Comparison of ENCODE assay signal across 1 cellular context in genomic region chr6:35742842-35743241, GRCh38.
TF ChIP-seq lines count a peak whose summit lies in the region.

No MANE protein-coding gene starts in this region.

TF ChIP-seq in HepG2, 621 proteins besides CTCF, POLR2A, EP300 and RAD21 (continued from another document and continues in another):
- TF ChIP-seq ZNF318 (CRISPR knock-in tag; IDR thresholded peaks at IDR 0.05) (no peak), MIER3 (CRISPR knock-in tag; IDR thresholded peaks at IDR 0.05; ENCODE audit: borderline replicate concordance) (no peak), TFE3 (CRISPR knock-in tag; IDR thresholded peaks at IDR 0.05) (no peak), ZNF362 (CRISPR knock-in tag; IDR thresholded peaks at IDR 0.05; ENCODE audit: borderline replicate concordance) (no peak; the same call in 1 of the 2 replicates), FOXA3 (CRISPR knock-in tag; IDR thresholded peaks at IDR 0.05) (no peak), RCOR2 (CRISPR knock-in tag; IDR thresholded peaks at IDR 0.05) (no peak), SRF (IDR thresholded peaks at IDR 0.05; ENCODE audit: low read depth, low read length) (no peak), HOXD1 (CRISPR knock-in tag; IDR thresholded peaks at IDR 0.05) (no peak; the same call in 1 of the 2 replicates), HNF4G (IDR thresholded peaks at IDR 0.05; ENCODE audit: borderline replicate concordance, low read depth, low read length) (no peak), HNF4G (CRISPR knock-in tag; IDR thresholded peaks at IDR 0.05; ENCODE audit: borderline replicate concordance, low read depth) (no peak), ZBTB2 (CRISPR knock-in tag; IDR thresholded peaks at IDR 0.05; ENCODE audit: low read depth) (no peak), KLF11 (CRISPR knock-in tag; IDR thresholded peaks at IDR 0.05) (no peak), ZNF724P (CRISPR knock-in tag; IDR thresholded peaks at IDR 0.05; ENCODE audit: borderline replicate concordance) (no peak), TAF15 (IDR thresholded peaks at IDR 0.05; ENCODE audit: low read depth, low read length, poor library complexity, severe bottlenecking) (no peak), HNRNPH1 (optimal IDR thresholded peaks at IDR 0.05; ENCODE audit: low read depth, low read length) (no peak), ZNF850 (CRISPR knock-in tag; conservative IDR thresholded peaks at IDR 0.05) (no peak), TGIF2 (CRISPR knock-in tag; IDR thresholded peaks at IDR 0.05) (no peak), ZNF232 (CRISPR knock-in tag; IDR thresholded peaks at IDR 0.05; ENCODE audit: borderline replicate concordance) (no peak), SUZ12 (IDR thresholded peaks at IDR 0.05; ENCODE audit: low read depth, low read length) (no peak), GATAD2A (CRISPR knock-in tag; IDR thresholded peaks at IDR 0.05) (0 out of 2 replicates have a peak, but pooled peaks have one; percentile 27), HDAC6 (IDR thresholded peaks at IDR 0.05; ENCODE audit: low read depth, low read length) (no peak), BCLAF1 (IDR thresholded peaks at IDR 0.05) (no peak), CAMTA2 (CRISPR knock-in tag; IDR thresholded peaks at IDR 0.05; ENCODE audit: borderline replicate concordance) (peak; percentile 84; the same call in 1 of the 2 replicates), MYPOP (CRISPR knock-in tag; IDR thresholded peaks at IDR 0.05) (no peak), GLI4 (CRISPR knock-in tag; IDR thresholded peaks at IDR 0.05; ENCODE audit: borderline replicate concordance) (no peak), TMF1 (CRISPR knock-in tag; IDR thresholded peaks at IDR 0.05; ENCODE audit: low read depth) (no peak), ZNF468 (CRISPR knock-in tag; IDR thresholded peaks at IDR 0.05) (peak; percentile 86; the same call in 1 of the 2 replicates), ZBTB39 (CRISPR knock-in tag; IDR thresholded peaks at IDR 0.05) (no peak), HOXA5 (CRISPR knock-in tag; IDR thresholded peaks at IDR 0.05) (no peak), ZNF3 (CRISPR knock-in tag; IDR thresholded peaks at IDR 0.05) (no peak), AFF4 (CRISPR knock-in tag; IDR thresholded peaks at IDR 0.05) (no peak), IKZF1 (IDR thresholded peaks at IDR 0.05) (no peak), CBX2 (IDR thresholded peaks at IDR 0.05; ENCODE audit: low read depth, low read length) (no peak), CBX2 (CRISPR knock-in tag; IDR thresholded peaks at IDR 0.05; ENCODE audit: low read depth) (no peak), PCBP2 (optimal IDR thresholded peaks at IDR 0.05; ENCODE audit: low read depth, low read length, poor library complexity, severe bottlenecking) (no peak), ZNF224 (CRISPR knock-in tag; IDR thresholded peaks at IDR 0.05) (no peak), NBN (conservative IDR thresholded peaks at IDR 0.05) (no peak), GZF1 (CRISPR knock-in tag; IDR thresholded peaks at IDR 0.05) (no peak)
